ENCODE assay signal across 8 cellular contexts in genomic region chr9:34665381-34666250, GRCh38. TPM values are rescaled to one million over a fixed set of nuclear protein-coding genes. Genes with fewer than 3 reads are reported as not detected.
A peak's percentile ranks its signal among the peaks of the same experiment; 100 is the strongest.
DNase-seq lines count a peak whose midpoint lies in the region; ATAC-seq and TF ChIP-seq lines count a peak whose summit lies in the region.

No MANE protein-coding gene starts in this region.

- in situ Hi-C loops in GM18951 (cut with MboI; ENCODE audit: low sequenced_read_pairs, unreplicated experiment), result no loop called here

- H3K36me3 Mint-ChIP-seq in central memory CD8-positive, alpha-beta T cell (ENCODE audit: insufficient read depth), result peaks cover 8% of the 10 kb centered on the region

- TF ChIP-seq CTCF in spleen (IDR thresholded peaks at IDR 0.05 in 8 of 11, conservative IDR thresholded peaks at IDR 0.05 in 3 of 11), result peak in 2 of 11 experiments; percentile 16 to 41

- TF ChIP-seq POLR2A in GM18951 (IDR thresholded peaks at IDR 0.05; ENCODE audit: extremely low read depth, insufficient read depth, insufficient read length) (peak; percentile 30), spleen (IDR thresholded peaks at IDR 0.05) (no peak)

- intact Hi-C loops in spleen (cut with DNase I; ENCODE audit: low total_unique reads), result no loop called here

- peaks cover 0 to 29% (median 0%) of the 10 kb centered on the region in 6 donors for H3K36me3 ChIP-seq in spleen

- peaks cover 3 to 46% (median 21%) of the 10 kb centered on the region in 6 donors for H3K4me1 ChIP-seq in spleen

- peak overlapping the region; percentile 83 for H3K4me3 Mint-ChIP-seq in central memory CD8-positive, alpha-beta T cell

- ATAC-seq in HG03175 (IDR thresholded peaks at IDR 0.05; ENCODE audit: unreplicated experiment), result peak; percentile 73
- ATAC-seq in central memory CD8-positive, alpha-beta T cell (replicated peaks; ENCODE audit: extremely low read depth, poor library complexity, severe bottlenecking), result peak; percentile 80

- peaks cover 0 to 16% (median 12%) of the 10 kb centered on the region in 8 donors for H3K9me3 ChIP-seq in spleen

- peak; percentile 89 for DNase-seq in A172 (ENCODE audit: low spot score)
- DNase-seq in NCI-H345 (lab: John Stamatoyannopoulos, UW), result peak; percentile 98
- DNase-seq in activated CD4-positive, CD25-positive, alpha-beta regulatory T cell treated with anti-CD3 and anti-CD28 coated beads, Interleukin-2, amount 50 U/mL, for 72 hours, result peak; percentile 81
- DNase-seq in central memory CD8-positive, alpha-beta T cell (ENCODE audit: low spot score in 2 of 2), result peak; percentile 76 to 85
- peak; percentile 97 for DNase-seq in islet precursor cell
- DNase-seq in spleen, result peak; percentile 97

- H3K27me3 ChIP-seq in spleen (replicated peaks in 1 of 7), result no peaks in the 10 kb centered on the region

- H3K4me3 ChIP-seq in spleen, result peak overlapping the region; percentile 45 to 76 (median 60)

- 1 to 6% (median 5%) methylated on average over 30 to 55 of the region's 55 CpGs for WGBS in spleen, 5 donors

- H3K4me1 Mint-ChIP-seq in central memory CD8-positive, alpha-beta T cell, result peaks cover 40% of the 10 kb centered on the region

- peaks cover 6% of the 10 kb centered on the region for H3K9me3 Mint-ChIP-seq in central memory CD8-positive, alpha-beta T cell

- peak overlapping the region; percentile 88 for H3K27ac Mint-ChIP-seq in central memory CD8-positive, alpha-beta T cell (ENCODE audit: low read depth)

- H3K27me3 Mint-ChIP-seq in central memory CD8-positive, alpha-beta T cell, result no peaks in the 10 kb centered on the region

- peak overlapping the region; percentile 82 to 98 (median 97) for H3K27ac ChIP-seq in spleen

RNA-seq across cellular contexts. Expression of gene CCL27, which starts 3.2 kb away (rescaled TPM):
- total RNA-seq in A172 (2014; rRNA removed; shearing (Covaris generic)), result 2.2 TPM in 1 of 2 replicates, not detected in the other
- total RNA-seq in spleen, result under 1 TPM in 1 of 7 donors, not detected in 6; 0.70 TPM
- polyA plus RNA-seq in spleen, result under 1 TPM in 2 of 3 donors, not detected in 1; 0.08 to 0.32 TPM

RNA-seq across cellular contexts. Expression of gene IL11RA, which starts 13.6 kb away (rescaled TPM):
- 9.3 and 10.9 TPM in 2 replicates for total RNA-seq in A172 (2014; rRNA removed; shearing (Covaris generic))
- 10 to 100 TPM; 23.3 to 43.9 (median 30.7) TPM for total RNA-seq in spleen
- 10 to 100 TPM; 16.3 to 37.7 (median 25.1) TPM for polyA plus RNA-seq in spleen

RNA-seq across cellular contexts. Expression of gene GALT, which starts 19.1 kb away (rescaled TPM):
- total RNA-seq in A172 (2014; rRNA removed; shearing (Covaris generic)), result 19.5 and 21.1 TPM in 2 replicates
- 100 to 1,000 TPM in 1 of 7 donors, 10 to 100 TPM in 6; 56.6 to 101 (median 78.9) TPM for total RNA-seq in spleen
- 10 to 100 TPM; 32.1 to 74.4 (median 55.1) TPM for polyA plus RNA-seq in spleen

RNA-seq across cellular contexts. Expression of gene CCL19, which starts 25.5 kb away (rescaled TPM):
- not detected in 2 replicates for total RNA-seq in A172 (2014; rRNA removed; shearing (Covaris generic))
- 10 to 100 TPM in 2 of 7 donors, 1 to 10 TPM in 3, not detected in 2; 4.0 to 57.3 (median 7.4) TPM for total RNA-seq in spleen
- 10 to 100 TPM; 22.1 to 73.1 (median 38.1) TPM for polyA plus RNA-seq in spleen

RNA-seq across cellular contexts. Expression of gene SIGMAR1, which starts 28.0 kb away (rescaled TPM):
- 94.0 and 107 TPM in 2 replicates for total RNA-seq in A172 (2014; rRNA removed; shearing (Covaris generic))
- 10 to 100 TPM; 24.1 to 39.7 (median 28.4) TPM for total RNA-seq in spleen
- 10 to 100 TPM; 19.4 to 31.1 (median 24.4) TPM for polyA plus RNA-seq in spleen

Comparison
In these comparisons a context has a peak if more than half of its experiments do, and no peak if none do; other contexts are left out.
1. Peak in every context shown above with its lines: DNase-seq, ATAC-seq, H3K4me3 ChIP-seq and H3K27ac ChIP-seq.